1 cellular context compared by ENCODE assay signal in genomic region chr6:30258204-30258603, GRCh38.
TF ChIP-seq lines count a peak whose summit lies in the region.

No MANE protein-coding gene starts in this region.

TF ChIP-seq in GM23338, 12 proteins besides CTCF, POLR2A, EP300 and RAD21 (continued from another document):
- TF ChIP-seq ZNF462 (CRISPR knock-in tag; IDR thresholded peaks at IDR 0.05): no peak
- TF ChIP-seq CREB1 (CRISPR knock-in tag; IDR thresholded peaks at IDR 0.05; ENCODE audit: low read depth): no peak
- no peak for TF ChIP-seq EZH2phosphoT487 (IDR thresholded peaks at IDR 0.05; ENCODE audit: unreplicated experiment)
- TF ChIP-seq EZH2 (IDR thresholded peaks at IDR 0.05; ENCODE audit: low read depth, unreplicated experiment): no peak
- TF ChIP-seq JUNB (IDR thresholded peaks at IDR 0.05; ENCODE audit: unreplicated experiment): no peak
- TF ChIP-seq ETS1 (IDR thresholded peaks at IDR 0.05): no peak
- no peak for TF ChIP-seq STAT1 (IDR thresholded peaks at IDR 0.05; ENCODE audit: unreplicated experiment)
- no peak for TF ChIP-seq POLR2AphosphoS5 (IDR thresholded peaks at IDR 0.05; ENCODE audit: low read depth)
- TF ChIP-seq ZNF114 (CRISPR knock-in tag; IDR thresholded peaks at IDR 0.05): no peak
TF ChIP-seq in GM23338: peak in this region for 0.
